In the genomic region with DNA sequence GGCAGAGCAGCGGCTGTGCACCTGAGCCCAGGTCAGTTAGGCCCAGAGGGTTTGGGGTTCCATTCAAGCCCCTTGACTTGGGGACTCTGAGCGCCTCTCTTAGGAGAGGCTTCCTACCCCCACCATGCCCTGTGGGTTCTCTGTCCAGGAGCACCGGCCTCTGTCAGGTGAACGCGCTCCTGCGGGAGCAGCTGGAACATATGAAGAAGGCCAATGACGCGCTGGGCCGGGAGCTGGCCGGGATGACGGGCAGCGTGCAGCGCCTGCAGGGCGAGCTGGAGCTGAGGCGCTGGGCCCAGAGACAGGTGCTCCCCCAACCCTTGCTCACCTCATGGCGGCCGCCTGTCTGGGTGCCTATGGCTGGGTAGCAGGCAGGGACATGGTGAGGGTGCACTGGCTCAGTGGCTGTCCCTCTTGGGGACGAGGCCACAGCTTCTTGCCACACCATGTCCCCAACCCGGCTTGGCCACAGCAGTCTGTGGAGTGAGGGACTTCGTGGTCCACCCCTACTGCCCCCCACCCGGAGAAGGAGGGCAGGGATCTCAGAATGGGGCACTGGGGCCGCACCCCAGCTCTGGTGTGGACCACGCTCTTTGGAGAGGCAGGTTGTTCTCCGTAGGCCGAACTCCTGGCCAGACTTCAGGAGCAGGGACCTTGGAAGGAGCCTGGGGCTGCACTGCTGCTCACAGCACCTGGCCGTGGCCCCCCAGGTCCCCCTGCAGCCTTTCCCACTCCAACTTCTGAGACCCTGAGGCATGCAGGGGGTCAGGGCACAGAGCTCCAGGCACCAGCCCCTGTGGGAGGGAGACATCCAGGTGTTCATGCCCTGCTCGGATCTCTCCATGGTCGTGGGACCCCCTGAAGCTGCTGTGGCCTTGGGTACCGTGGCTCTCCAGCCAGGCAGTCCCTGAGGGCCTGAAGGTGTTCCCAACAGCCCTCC, we compare ENCODE assay signal across 12 cellular contexts. TPM values are rescaled to one million over a fixed set of nuclear protein-coding genes. Genes with fewer than 3 reads are reported as not detected.
A peak's percentile ranks its signal among the peaks of the same experiment; 100 is the strongest.
DNase-seq lines count a peak whose midpoint lies in the region; ATAC-seq and TF ChIP-seq lines count a peak whose summit lies in the region.
"Had no signal": no experiment of that assay in that cellular context is flagged by ENCODE, and none has a peak within 500 bp of the region (broad histone marks: within the 10 kb centered on the region; RNA-seq: fewer than 3 reads in every experiment).

No MANE protein-coding gene starts in this region.

- no peak overlapping the region for H3K4me3 ChIP-seq in left lung
- H3K4me3 ChIP-seq in thyroid gland (replicated peaks in 1 of 3), result no peak overlapping the region
- no peak overlapping the region for H3K4me3 ChIP-seq in hepatocyte
- H3K4me3 ChIP-seq: A549, skin epidermis had no signal

- peak in 1 of 2 donors; percentile 16 for ATAC-seq in activated T-cell treated with anti-CD3 and anti-CD28 coated beads, Interleukin-2, amount 50 U/mL, for 4 hours
- ATAC-seq in left lung, result no peak
- ATAC-seq in stimulated activated memory B cell treated with anti-CD40 and anti-IgM and Interleukin-4, amounts not matched to agents 10 μg/mL and 1 μg/mL and 100 μg/mL, for 72 hours, result peak; percentile 2

- DNase-seq in NCI-H82 (lab: John Stamatoyannopoulos, UW) (peak; percentile 21), NCI-H82 treated with DMSO at 0.1 percent for 48 hours (lab: John Stamatoyannopoulos, UW; ENCODE audit: unreplicated experiment) (no peak), left lung (peak; percentile 31 to 74), thyroid gland (no peak), hepatocyte (ENCODE audit: low spot score) (no peak)
- DNase-seq in activated T-cell treated with anti-CD3 and anti-CD28 coated beads, Interleukin-2, amount 50 U/mL, for 4 hours, result peak; percentile 4
- no peak for DNase-seq in activated CD4-positive, alpha-beta T cell treated with anti-CD3 and anti-CD28 coated beads, Interleukin-2, amount 10 ng/mL, durations not matched to agents 7 days and 5 days

- TF ChIP-seq CTCF in left lung (IDR thresholded peaks at IDR 0.05), result no peak
- TF ChIP-seq CTCF in thyroid gland (IDR thresholded peaks at IDR 0.05), result no peak
- no peak for TF ChIP-seq CTCF in hepatocyte (IDR thresholded peaks at IDR 0.05; ENCODE audit: poor library complexity)

- H3K36me3 ChIP-seq in left lung (no peaks in the 10 kb centered on the region), thyroid gland (no peaks in the 10 kb centered on the region), hepatocyte (replicated peaks; ENCODE audit: insufficient read depth, low read depth) (no peaks in the 10 kb centered on the region)

- H3K79me2 ChIP-seq in hepatocyte, result no peaks in the 10 kb centered on the region

- peaks cover 0 to 3% of the 10 kb centered on the region in 2 donors for H3K4me1 ChIP-seq in left lung
- peaks cover 0 to 5% of the 10 kb centered on the region in 2 donors for H3K4me1 ChIP-seq in thyroid gland
- no peaks in the 10 kb centered on the region for H3K4me1 ChIP-seq in hepatocyte (ENCODE audit: insufficient read depth)

- H3K36me3 Mint-ChIP-seq in activated T-cell treated with anti-CD3 and anti-CD28 coated beads, Interleukin-2, amount 50 U/mL, for 4 hours (ENCODE audit: insufficient read depth), result no peaks in the 10 kb centered on the region
- H3K36me3 Mint-ChIP-seq in stimulated activated memory B cell treated with anti-CD40 and anti-IgM and Interleukin-4, amounts not matched to agents 10 μg/mL and 1 μg/mL and 100 μg/mL, for 72 hours, result no peaks in the 10 kb centered on the region
- H3K36me3 Mint-ChIP-seq in activated CD4-positive, alpha-beta T cell treated with anti-CD3 and anti-CD28 coated beads, Interleukin-2, amount 10 ng/mL, durations not matched to agents 7 days and 5 days (ENCODE audit: low read depth), result no peaks in the 10 kb centered on the region

- no peak overlapping the region for H3K4me2 ChIP-seq in hepatocyte

- no peak for TF ChIP-seq POLR2A in thyroid gland (IDR thresholded peaks at IDR 0.05)

- H2AFZ ChIP-seq in hepatocyte, result no peak overlapping the region

- H4K20me1 ChIP-seq in hepatocyte (ENCODE audit: insufficient read depth, poor library complexity, severe bottlenecking), result no peaks in the 10 kb centered on the region

- H3K27me3 ChIP-seq in left lung, result no peaks in the 10 kb centered on the region
- no peaks in the 10 kb centered on the region for H3K27me3 ChIP-seq in thyroid gland
- no peaks in the 10 kb centered on the region for H3K27me3 ChIP-seq in hepatocyte

- H3K9me2 ChIP-seq in hepatocyte (replicated peaks; ENCODE audit: insufficient read depth), result no peaks in the 10 kb centered on the region

- no peak overlapping the region for H3K4me3 Mint-ChIP-seq in activated T-cell treated with anti-CD3 and anti-CD28 coated beads, Interleukin-2, amount 50 U/mL, for 4 hours
- H3K4me3 Mint-ChIP-seq in stimulated activated memory B cell treated with anti-CD40 and anti-IgM and Interleukin-4, amounts not matched to agents 10 μg/mL and 1 μg/mL and 100 μg/mL, for 72 hours, result no peak overlapping the region
- H3K4me3 Mint-ChIP-seq in activated CD4-positive, alpha-beta T cell treated with anti-CD3 and anti-CD28 coated beads, Interleukin-2, amount 10 ng/mL, durations not matched to agents 7 days and 5 days, result no peak overlapping the region

- H3K27me3 Mint-ChIP-seq in activated T-cell treated with anti-CD3 and anti-CD28 coated beads, Interleukin-2, amount 50 U/mL, for 4 hours (ENCODE audit: low read depth), result no peaks in the 10 kb centered on the region
- peaks cover 52% of the 10 kb centered on the region for H3K27me3 Mint-ChIP-seq in stimulated activated memory B cell treated with anti-CD40 and anti-IgM and Interleukin-4, amounts not matched to agents 10 μg/mL and 1 μg/mL and 100 μg/mL, for 72 hours
- no peaks in the 10 kb centered on the region for H3K27me3 Mint-ChIP-seq in activated CD4-positive, alpha-beta T cell treated with anti-CD3 and anti-CD28 coated beads, Interleukin-2, amount 10 ng/mL, durations not matched to agents 7 days and 5 days

- intact Hi-C loops in left lung (cut with DNase I) (no loop called here), thyroid gland (cut with DNase I) (no loop called here)

- H3K27ac ChIP-seq in left lung (no peak overlapping the region), thyroid gland (no peak overlapping the region), hepatocyte (no peak overlapping the region)
- H3K27ac ChIP-seq: A549 had no signal

- no peak overlapping the region for H3K27ac Mint-ChIP-seq in stimulated activated memory B cell treated with anti-CD40 and anti-IgM and Interleukin-4, amounts not matched to agents 10 μg/mL and 1 μg/mL and 100 μg/mL, for 72 hours
- H3K27ac Mint-ChIP-seq in activated CD4-positive, alpha-beta T cell treated with anti-CD3 and anti-CD28 coated beads, Interleukin-2, amount 10 ng/mL, durations not matched to agents 7 days and 5 days, result no peak overlapping the region

- POLR2A ChIA-PET in activated CD4-positive, alpha-beta T cell treated with anti-CD3 and anti-CD28 coated beads, Interleukin-2, amount 10 ng/mL, durations not matched to agents 7 days and 5 days (lab: Charles Lee), result no interaction called here

- H3K9me3 ChIP-seq in left lung, result no peaks in the 10 kb centered on the region
- H3K9me3 ChIP-seq in thyroid gland, result no peaks in the 10 kb centered on the region
- H3K9me3 ChIP-seq in hepatocyte (ENCODE audit: low read depth), result no peaks in the 10 kb centered on the region
- H3K9me3 ChIP-seq: A549 had no signal

- no peaks in the 10 kb centered on the region for H3K9me3 Mint-ChIP-seq in activated T-cell treated with anti-CD3 and anti-CD28 coated beads, Interleukin-2, amount 50 U/mL, for 4 hours
- no peaks in the 10 kb centered on the region for H3K9me3 Mint-ChIP-seq in stimulated activated memory B cell treated with anti-CD40 and anti-IgM and Interleukin-4, amounts not matched to agents 10 μg/mL and 1 μg/mL and 100 μg/mL, for 72 hours
- no peaks in the 10 kb centered on the region for H3K9me3 Mint-ChIP-seq in activated CD4-positive, alpha-beta T cell treated with anti-CD3 and anti-CD28 coated beads, Interleukin-2, amount 10 ng/mL, durations not matched to agents 7 days and 5 days

- CTCF ChIA-PET in activated CD4-positive, alpha-beta T cell treated with anti-CD3 and anti-CD28 coated beads, Interleukin-2, amount 10 ng/mL, durations not matched to agents 7 days and 5 days (lab: Charles Lee), result interaction anchor here (2.3 kb wide), 1 partner anchor 12 kb away, joined by 10 read pairs; no protein-coding TSS in a partner anchor

- H3K4me1 Mint-ChIP-seq in activated T-cell treated with anti-CD3 and anti-CD28 coated beads, Interleukin-2, amount 50 U/mL, for 4 hours (ENCODE audit: low read depth), result no peaks in the 10 kb centered on the region
- H3K4me1 Mint-ChIP-seq in stimulated activated memory B cell treated with anti-CD40 and anti-IgM and Interleukin-4, amounts not matched to agents 10 μg/mL and 1 μg/mL and 100 μg/mL, for 72 hours, result no peaks in the 10 kb centered on the region
- no peaks in the 10 kb centered on the region for H3K4me1 Mint-ChIP-seq in activated CD4-positive, alpha-beta T cell treated with anti-CD3 and anti-CD28 coated beads, Interleukin-2, amount 10 ng/mL, durations not matched to agents 7 days and 5 days

- 88 to 92% methylated on average over 12 to 20 of the region's 29 CpGs for WGBS in thyroid gland, 2 donors
- 95% methylated on average over 29 of the region's 29 CpGs for WGBS in hepatocyte (ENCODE audit: low lambda C conversion rate, missing lambda C conversion rate)

RNA-seq across cellular contexts. Expression of gene CROCC2, which starts 19.7 kb away (rescaled TPM):
- total RNA-seq in activated T-cell treated with anti-CD3 and anti-CD28 coated beads, Interleukin-2, amount 50 U/mL, for 4 hours, result not detected
- total RNA-seq in left lung (1 to 10 TPM in 1 of 2 donors, under 1 TPM in 1; 0.32 to 2.3 TPM), thyroid gland (not detected), hepatocyte (0.10 and 0.20 TPM in 2 replicates)
- total RNA-seq in activated CD4-positive, alpha-beta T cell treated with anti-CD3 and anti-CD28 coated beads, Interleukin-2, amount 10 ng/mL, durations not matched to agents 7 days and 5 days, result not detected
- 0.04 and 0.13 TPM in 2 replicates for polyA plus RNA-seq in hepatocyte
- total RNA-seq: Daoy, mononuclear cell had no signal
- polyA plus RNA-seq: A549 had no signal

RNA-seq across cellular contexts. Expression of gene MAB21L4, which starts 29.9 kb away (rescaled TPM):
- total RNA-seq in activated T-cell treated with anti-CD3 and anti-CD28 coated beads, Interleukin-2, amount 50 U/mL, for 4 hours, result not detected
- total RNA-seq in left lung (10 to 100 TPM; 20.6 to 35.7 TPM), thyroid gland (under 1 TPM in 2 of 4 donors, not detected in 2; 0.33 to 0.81 TPM), hepatocyte (13.5 and 34.5 TPM in 2 replicates)
- not detected for total RNA-seq in activated CD4-positive, alpha-beta T cell treated with anti-CD3 and anti-CD28 coated beads, Interleukin-2, amount 10 ng/mL, durations not matched to agents 7 days and 5 days
- polyA plus RNA-seq in hepatocyte, result 11.5 and 13.1 TPM in 2 replicates
- total RNA-seq: Daoy, mononuclear cell had no signal
- polyA plus RNA-seq: A549 had no signal

RNA-seq across cellular contexts. Expression of gene AGXT, which starts 57.2 kb away (rescaled TPM):
- total RNA-seq in activated T-cell treated with anti-CD3 and anti-CD28 coated beads, Interleukin-2, amount 50 U/mL, for 4 hours, result under 1 TPM; 0.33 to 0.43 (median 0.34) TPM
- total RNA-seq in left lung (not detected), thyroid gland (not detected), hepatocyte (69.6 and 90.8 TPM in 2 replicates)
- total RNA-seq in activated CD4-positive, alpha-beta T cell treated with anti-CD3 and anti-CD28 coated beads, Interleukin-2, amount 10 ng/mL, durations not matched to agents 7 days and 5 days, result not detected
- 157 and 169 TPM in 2 replicates for polyA plus RNA-seq in hepatocyte
- total RNA-seq: Daoy, mononuclear cell had no signal
- polyA plus RNA-seq: A549 had no signal

Comparison
In these comparisons a context has a peak if more than half of its experiments do, and no peak if none do; other contexts are left out.
1. DNase-seq: peak in NCI-H82 (single experiment), activated T-cell treated with anti-CD3 and anti-CD28 coated beads, Interleukin-2, amount 50 U/mL, for 4 hours (single experiment) and left lung (2 of 2); none in NCI-H82 treated with DMSO at 0.1 percent for 48 hours (single experiment), activated CD4-positive, alpha-beta T cell treated with anti-CD3 and anti-CD28 coated beads, Interleukin-2, amount 10 ng/mL, durations not matched to agents 7 days and 5 days (single experiment), thyroid gland (0 of 2) and hepatocyte (single experiment).
2. RNA of gene AGXT, which starts 57.2 kb away (total RNA-seq): 69.6 to 90.8 TPM in hepatocyte; 0.33 to 0.43 TPM in activated T-cell treated with anti-CD3 and anti-CD28 coated beads, Interleukin-2, amount 50 U/mL, for 4 hours, not detected in thyroid gland, not detected in left lung and not detected in activated CD4-positive, alpha-beta T cell treated with anti-CD3 and anti-CD28 coated beads, Interleukin-2, amount 10 ng/mL, durations not matched to agents 7 days and 5 days; every median in the first group is over 10 times any median in the second.